Comparison of ENCODE assay signal across 30 cellular contexts in the genomic region with DNA sequence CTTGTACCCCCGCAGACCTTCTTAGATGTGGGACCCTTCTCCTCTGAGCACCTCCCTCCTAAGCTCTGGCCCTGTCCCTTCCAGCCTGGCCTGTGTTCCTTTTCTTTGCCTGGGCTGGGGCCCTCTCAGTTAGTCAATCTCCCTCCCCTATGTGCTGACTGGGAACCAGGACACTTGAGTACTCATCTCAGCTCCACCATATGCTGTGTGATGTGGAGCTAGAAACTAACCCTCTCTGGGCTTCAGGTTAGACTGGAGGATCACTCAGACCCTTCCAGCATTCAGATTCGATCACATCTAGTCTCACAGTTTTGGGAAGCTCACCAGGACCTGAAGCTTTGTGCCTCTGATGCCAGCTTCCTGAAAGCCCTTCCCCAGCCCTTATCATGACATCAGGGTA. TPM values are rescaled to one million over a fixed set of nuclear protein-coding genes. Genes with fewer than 3 reads are reported as not detected.
DNase-seq lines count a peak whose midpoint lies in the region; ATAC-seq and TF ChIP-seq lines count a peak whose summit lies in the region.
"Had no signal": no experiment of that assay in that cellular context is flagged by ENCODE, and none has a peak within 500 bp of the region (broad histone marks: within the 10 kb centered on the region; RNA-seq: fewer than 3 reads in every experiment).

No MANE protein-coding gene starts in this region.

- peak overlapping the region; percentile 27 for H2AK5ac ChIP-seq in mesenchymal stem cell (ENCODE audit: low read length, severe bottlenecking)

- H2BK120ac ChIP-seq in mesenchymal stem cell (ENCODE audit: low read depth, low read length), result no peak overlapping the region

- no peak for ATAC-seq in CD4-positive, alpha-beta T cell (ENCODE audit: poor library complexity)
- ATAC-seq: naive thymus-derived CD8-positive, alpha-beta T cell; Right ventricle myocardium inferior; stimulated activated naive CD8-positive, alpha-beta T cell treated with anti-CD3 and anti-CD28 coated beads, Interleukin-15, Interleukin-2, amounts not matched to agents 100 U/mL and 50 U/mL, for 24 hours had no signal

- no peak overlapping the region for H2AFZ ChIP-seq in mesenchymal stem cell (ENCODE audit: low read depth, low read length)

- POLR2A ChIA-PET in CD4-positive, alpha-beta T cell (lab: Charles Lee), result interaction anchor here (1.8 kb wide), 1 partner anchor 14 kb away, joined by 9 read pairs; no protein-coding TSS in a partner anchor

- no peaks in the 10 kb centered on the region for H3K27me3 ChIP-seq in CD4-positive, alpha-beta T cell (ENCODE audit: control insufficient read depth, insufficient read depth, low read length)
- peaks cover 0 to 6% of the 10 kb centered on the region in 2 experiments for H3K27me3 ChIP-seq in mesenchymal stem cell (ENCODE audit: control insufficient read depth in 1 of 2, insufficient read depth in 1 of 2, low read length in 2 of 2)
- H3K27me3 ChIP-seq: adrenal gland, MG63, ovary, testis had no signal

- intact Hi-C loops in CD4-positive, alpha-beta T cell (cut with DNase I, micrococcal nuclease), result no loop called here
- intact Hi-C loops in activated CD4-positive, alpha-beta T cell treated with anti-CD3 and anti-CD28 coated beads, Interleukin-2, amount 10 ng/mL, durations not matched to agents 24 days and 14 days (cut with micrococcal nuclease), result no loop called here

- H3K4ac ChIP-seq in mesenchymal stem cell (ENCODE audit: low read depth in 1 of 2, low read length in 2 of 2), result no peak overlapping the region

- in situ Hi-C loops in G401 (cut with HindIII; ENCODE audit: low sequenced_read_pairs), result no loop called here

- H3K4me1 Mint-ChIP-seq in T-helper 1 cell treated with Interleukin-12 subunit alpha and Interleukin-12 subunit beta and Interleukin-4 antibody, amounts not matched to agents 30 μg/mL and 1 μg/mL, for 36 hours (ENCODE audit: low read depth), result peaks cover 3% of the 10 kb centered on the region
- H3K4me1 Mint-ChIP-seq in CD4-positive, alpha-beta T cell (ENCODE audit: low read depth), result peaks cover 14% of the 10 kb centered on the region
- peaks cover 7% of the 10 kb centered on the region for H3K4me1 Mint-ChIP-seq in activated CD4-positive, alpha-beta T cell treated with anti-CD3 and anti-CD28 coated beads, Interleukin-2, amount 10 ng/mL, durations not matched to agents 24 days and 14 days
- H3K4me1 Mint-ChIP-seq: CD14-positive monocyte had no signal

- H3K36me3 ChIP-seq in mesenchymal stem cell (ENCODE audit: control insufficient read depth in 1 of 2, insufficient read depth in 2 of 2, low read depth in 1 of 2, low read length in 2 of 2), result peaks cover 2 to 30% of the 10 kb centered on the region in 2 experiments
- H3K36me3 ChIP-seq: MG63, ovary had no signal

- H3K27ac ChIP-seq in CD4-positive, alpha-beta T cell (ENCODE audit: low read depth, low read length), result no peak overlapping the region
- no peak overlapping the region for H3K27ac ChIP-seq in mesenchymal stem cell (ENCODE audit: low read length, poor library complexity, severe bottlenecking)
- H3K27ac ChIP-seq: 22Rv1, adrenal gland, ovary, testis had no signal

- peak overlapping the region; percentile 44 for H3K27ac Mint-ChIP-seq in T-helper 1 cell treated with Interleukin-12 subunit alpha and Interleukin-12 subunit beta and Interleukin-4 antibody, amounts not matched to agents 30 μg/mL and 1 μg/mL, for 36 hours
- H3K27ac Mint-ChIP-seq in CD4-positive, alpha-beta T cell, result peak overlapping the region; percentile 71
- no peak overlapping the region for H3K27ac Mint-ChIP-seq in activated CD4-positive, alpha-beta T cell treated with anti-CD3 and anti-CD28 coated beads, Interleukin-2, amount 10 ng/mL, durations not matched to agents 24 days and 14 days
- H3K27ac Mint-ChIP-seq: activated CD4-positive, alpha-beta memory T cell treated with anti-CD3 and anti-CD28 coated beads, Interleukin-2, amount 10 ng/mL, durations not matched to agents 7 days and 5 days had no signal

- no peak overlapping the region for H3K4me3 Mint-ChIP-seq in T-helper 1 cell treated with Interleukin-12 subunit alpha and Interleukin-12 subunit beta and Interleukin-4 antibody, amounts not matched to agents 30 μg/mL and 1 μg/mL, for 36 hours
- H3K4me3 Mint-ChIP-seq in CD4-positive, alpha-beta T cell, result no peak overlapping the region
- H3K4me3 Mint-ChIP-seq in activated CD4-positive, alpha-beta T cell treated with anti-CD3 and anti-CD28 coated beads, Interleukin-2, amount 10 ng/mL, durations not matched to agents 24 days and 14 days, result no peak overlapping the region
- H3K4me3 Mint-ChIP-seq: activated CD4-positive, alpha-beta memory T cell treated with anti-CD3 and anti-CD28 coated beads, Interleukin-2, amount 10 ng/mL, durations not matched to agents 7 days and 5 days; CD14-positive monocyte; naive thymus-derived CD8-positive, alpha-beta T cell had no signal

- H3K36me3 Mint-ChIP-seq in T-helper 1 cell treated with Interleukin-12 subunit alpha and Interleukin-12 subunit beta and Interleukin-4 antibody, amounts not matched to agents 30 μg/mL and 1 μg/mL, for 36 hours (ENCODE audit: low read depth), result no peaks in the 10 kb centered on the region
- H3K36me3 Mint-ChIP-seq in CD4-positive, alpha-beta T cell (ENCODE audit: low read depth), result peaks cover 19% of the 10 kb centered on the region
- peaks cover 2% of the 10 kb centered on the region for H3K36me3 Mint-ChIP-seq in activated CD4-positive, alpha-beta T cell treated with anti-CD3 and anti-CD28 coated beads, Interleukin-2, amount 10 ng/mL, durations not matched to agents 24 days and 14 days (ENCODE audit: low read depth)

- no peak overlapping the region for H2BK15ac ChIP-seq in mesenchymal stem cell (ENCODE audit: low read depth, poor library complexity, severe bottlenecking)

- H3K27me3 Mint-ChIP-seq in T-helper 1 cell treated with Interleukin-12 subunit alpha and Interleukin-12 subunit beta and Interleukin-4 antibody, amounts not matched to agents 30 μg/mL and 1 μg/mL, for 36 hours (ENCODE audit: low read depth), result no peaks in the 10 kb centered on the region
- no peaks in the 10 kb centered on the region for H3K27me3 Mint-ChIP-seq in CD4-positive, alpha-beta T cell
- no peaks in the 10 kb centered on the region for H3K27me3 Mint-ChIP-seq in activated CD4-positive, alpha-beta T cell treated with anti-CD3 and anti-CD28 coated beads, Interleukin-2, amount 10 ng/mL, durations not matched to agents 24 days and 14 days
- H3K27me3 Mint-ChIP-seq: activated CD4-positive, alpha-beta memory T cell treated with anti-CD3 and anti-CD28 coated beads, Interleukin-2, amount 10 ng/mL, durations not matched to agents 7 days and 5 days; naive thymus-derived CD8-positive, alpha-beta T cell had no signal

- no peak for TF ChIP-seq CTCF in CD4-positive, alpha-beta T cell (IDR thresholded peaks at IDR 0.05)

- H2BK12ac ChIP-seq in mesenchymal stem cell (ENCODE audit: low read length in 2 of 2), result no peak overlapping the region

- peaks cover 13% of the 10 kb centered on the region for H3K79me1 ChIP-seq in mesenchymal stem cell (replicated peaks; ENCODE audit: low read length, poor library complexity, severe bottlenecking)

- no peak overlapping the region for H3K4me3 ChIP-seq in mesenchymal stem cell (ENCODE audit: insufficient read depth in 1 of 2, low read depth in 1 of 2, low read length in 2 of 2)
- H3K4me3 ChIP-seq: adrenal gland, MG63, ovary, skin epidermis, testis had no signal

- peaks cover 24% of the 10 kb centered on the region for H3K4me1 ChIP-seq in mesenchymal stem cell (ENCODE audit: control insufficient read depth, insufficient read depth, low read depth, low read length)

- H3K18ac ChIP-seq in mesenchymal stem cell (ENCODE audit: low read depth in 1 of 2, low read length in 2 of 2), result no peak overlapping the region

- no peaks in the 10 kb centered on the region for H3K9me3 Mint-ChIP-seq in T-helper 1 cell treated with Interleukin-12 subunit alpha and Interleukin-12 subunit beta and Interleukin-4 antibody, amounts not matched to agents 30 μg/mL and 1 μg/mL, for 36 hours
- no peaks in the 10 kb centered on the region for H3K9me3 Mint-ChIP-seq in CD4-positive, alpha-beta T cell
- H3K9me3 Mint-ChIP-seq in activated CD4-positive, alpha-beta T cell treated with anti-CD3 and anti-CD28 coated beads, Interleukin-2, amount 10 ng/mL, durations not matched to agents 24 days and 14 days, result no peaks in the 10 kb centered on the region
- H3K9me3 Mint-ChIP-seq: activated CD4-positive, alpha-beta memory T cell treated with anti-CD3 and anti-CD28 coated beads, Interleukin-2, amount 10 ng/mL, durations not matched to agents 7 days and 5 days; CD14-positive monocyte; naive thymus-derived CD8-positive, alpha-beta T cell had no signal

- H4K91ac ChIP-seq in mesenchymal stem cell (ENCODE audit: low read length), result no peak overlapping the region

- no peak overlapping the region for H3K14ac ChIP-seq in mesenchymal stem cell (ENCODE audit: low read length in 2 of 2)

- H3K9me3 ChIP-seq in CD4-positive, alpha-beta T cell (ENCODE audit: control insufficient read depth, low read length), result no peaks in the 10 kb centered on the region
- H3K9me3 ChIP-seq in mesenchymal stem cell (ENCODE audit: control insufficient read depth, low read length), result no peaks in the 10 kb centered on the region
- H3K9me3 ChIP-seq: adrenal gland, MG63, ovary, SK-N-SH, testis had no signal

- H4K8ac ChIP-seq in mesenchymal stem cell (ENCODE audit: low read length), result no peak overlapping the region

- H3K23ac ChIP-seq in mesenchymal stem cell (ENCODE audit: low read length in 2 of 2), result no peak overlapping the region

- no peak overlapping the region for H2BK5ac ChIP-seq in mesenchymal stem cell (ENCODE audit: low read depth, low read length, poor library complexity, severe bottlenecking)

- 90% methylated on average over 2 of the region's 2 CpGs for WGBS in mesenchymal stem cell

- H3K9ac ChIP-seq in mesenchymal stem cell (ENCODE audit: low read length), result no peak overlapping the region
- H3K9ac ChIP-seq: SK-N-SH had no signal

- CTCF ChIA-PET in CD4-positive, alpha-beta T cell (lab: Charles Lee), result interaction anchor here (2.3 kb wide), 1 partner anchor 14 kb away, joined by 7 read pairs; no protein-coding TSS in a partner anchor

- DNase-seq in T-helper 1 cell (no peak), OCI-M1 (lab: John Stamatoyannopoulos, UW) (peak; percentile 10), mesenchymal stem cell (no peak), G401 (ENCODE audit: low spot score) (no peak), NCI-H2081 (lab: John Stamatoyannopoulos, UW) (no peak)
- no peak for DNase-seq in CD4-positive, alpha-beta T cell
- DNase-seq in activated CD4-positive, alpha-beta T cell treated with anti-CD3 and anti-CD28 coated beads, Interleukin-2, amount 10 ng/mL, durations not matched to agents 24 days and 14 days, result no peak
- DNase-seq: activated CD4-positive, alpha-beta memory T cell treated with anti-CD3 and anti-CD28 coated beads, Interleukin-2, amount 10 ng/mL, durations not matched to agents 7 days and 5 days; activated CD4-positive, CD25-positive, alpha-beta regulatory T cell treated with anti-CD3 and anti-CD28 coated beads, Interleukin-2, amount 50 U/mL, for 72 hours; activated gamma-delta T cell; activated T-cell treated with anti-CD3 and anti-CD28 coated beads for 4 hours; adrenal gland; dermis blood vessel endothelial cell; KG1; MG63; naive thymus-derived CD8-positive, alpha-beta T cell; NCI-H1105; NCI-H2029 treated with DMSO at 0.1 percent for 48 hours; NCI-H2227 treated with DMSO at 0.1 percent for 48 hours; ovary; retina; SK-N-SH; stimulated activated naive CD8-positive, alpha-beta T cell treated with anti-CD3 and anti-CD28 coated beads, Interleukin-15, Interleukin-2, amounts not matched to agents 100 U/mL and 50 U/mL, for 24 hours; T-helper 2 cell; testis had no signal

- H3K4me2 ChIP-seq in mesenchymal stem cell (ENCODE audit: low read length, poor library complexity, severe bottlenecking), result no peak overlapping the region
- H3K4me2 ChIP-seq: SK-N-SH had no signal

RNA-seq across cellular contexts. Expression of gene TRIM62, which starts 40.6 kb away (rescaled TPM):
- 10 to 100 TPM; 18.9 to 23.0 TPM for total RNA-seq in CD4-positive, alpha-beta T cell
- 10.9 TPM for polyA plus RNA-seq in mesenchymal stem cell (2013, experiment 1 of 2)
- 10.9 TPM for polyA plus RNA-seq in mesenchymal stem cell (2013, experiment 2 of 2)
- total RNA-seq in G401 (2014; rRNA removed; shearing (Covaris generic)), result 1.5 and 1.7 TPM in 2 replicates
- 3.1 and 3.2 TPM in 2 replicates for total RNA-seq in activated CD4-positive, alpha-beta T cell treated with anti-CD3 and anti-CD28 coated beads, Interleukin-2, amount 10 ng/mL, durations not matched to agents 24 days and 14 days
